Comparison of ENCODE assay signal across 20 cellular contexts in the genomic region with DNA sequence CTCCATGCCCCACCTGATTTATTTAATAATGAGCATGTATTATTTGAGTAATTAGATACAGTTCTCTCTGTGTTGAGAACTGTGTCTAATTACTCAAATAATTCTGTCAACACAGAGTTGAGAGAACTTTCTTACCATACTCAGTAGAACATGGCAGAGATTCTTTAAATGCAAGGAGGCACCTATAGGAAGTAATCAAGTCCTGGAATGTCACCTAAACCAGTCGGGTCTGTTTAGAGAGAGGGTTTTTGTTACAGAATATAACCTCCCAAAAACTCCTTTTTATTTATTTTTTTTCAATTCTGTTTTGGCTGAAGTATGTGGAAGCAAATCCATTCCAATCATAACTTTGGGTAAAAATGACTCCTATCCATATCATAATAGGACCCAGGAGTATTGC.
"Had no signal": no experiment of that assay in that cellular context is flagged by ENCODE, and none has a peak within 500 bp of the region (broad histone marks: within the 10 kb centered on the region; RNA-seq: fewer than 3 reads in every experiment).

No MANE protein-coding gene starts in this region.

- DNase-seq: colonic mucosa; dermis blood vessel endothelial cell; erythroblast; foreskin melanocyte; head of caudate nucleus; islet precursor cell; left lung; natural killer cell; ovary; right cardiac atrium; small intestine; stimulated activated CD4-positive, alpha-beta T cell treated with anti-CD3 and anti-CD28 coated beads, Interleukin-4, amount 100 ng/mL, for 1 hour; stimulated activated CD8-positive, alpha-beta memory T cell treated with anti-CD3 and anti-CD28 coated beads, Interleukin-4, amount 100 ng/mL, for 48 hours; stimulated activated naive CD8-positive, alpha-beta T cell treated with anti-CD3 and anti-CD28 coated beads, Interleukin-15, Interleukin-2, amounts not matched to agents 100 U/mL and 50 U/mL, for 24 hours; tibial artery; upper lobe of right lung had no signal

- H3K4me3 Mint-ChIP-seq: mesothelial cell of epicardium; natural killer cell; neural crest cell; stimulated activated effector memory CD8-positive, alpha-beta T cell treated with anti-CD3 and anti-CD28 coated beads, Interleukin-12 subunit alpha, Interleukin-12 subunit beta, amount 100 ng/mL, for 72 hours had no signal

- H3K27ac Mint-ChIP-seq: mesothelial cell of epicardium; natural killer cell; progenitor cell of endocrine pancreas; stimulated activated effector memory CD8-positive, alpha-beta T cell treated with anti-CD3 and anti-CD28 coated beads, Interleukin-12 subunit alpha, Interleukin-12 subunit beta, amount 100 ng/mL, for 72 hours had no signal

- H3K4me1 Mint-ChIP-seq: mesothelial cell of epicardium; natural killer cell; neural crest cell; stimulated activated effector memory CD8-positive, alpha-beta T cell treated with anti-CD3 and anti-CD28 coated beads, Interleukin-12 subunit alpha, Interleukin-12 subunit beta, amount 100 ng/mL, for 72 hours had no signal

- H3K27me3 Mint-ChIP-seq: progenitor cell of endocrine pancreas had no signal

- H3K9me3 Mint-ChIP-seq: mesothelial cell of epicardium; natural killer cell; neural crest cell; stimulated activated effector memory CD8-positive, alpha-beta T cell treated with anti-CD3 and anti-CD28 coated beads, Interleukin-12 subunit alpha, Interleukin-12 subunit beta, amount 100 ng/mL, for 72 hours had no signal

- H3K36me3 Mint-ChIP-seq: mesothelial cell of epicardium; natural killer cell; stimulated activated effector memory CD8-positive, alpha-beta T cell treated with anti-CD3 and anti-CD28 coated beads, Interleukin-12 subunit alpha, Interleukin-12 subunit beta, amount 100 ng/mL, for 72 hours had no signal

- ATAC-seq: left lung; natural killer cell; right cardiac atrium; stimulated activated effector memory CD8-positive, alpha-beta T cell treated with anti-CD3 and anti-CD28 coated beads, Interleukin-12 subunit alpha, Interleukin-12 subunit beta, amount 100 ng/mL, for 72 hours; stimulated activated naive CD8-positive, alpha-beta T cell treated with anti-CD3 and anti-CD28 coated beads, Interleukin-15, Interleukin-2, amounts not matched to agents 100 U/mL and 50 U/mL, for 24 hours; upper lobe of right lung had no signal
